10 cellular contexts compared by ENCODE assay signal in the genomic region with DNA sequence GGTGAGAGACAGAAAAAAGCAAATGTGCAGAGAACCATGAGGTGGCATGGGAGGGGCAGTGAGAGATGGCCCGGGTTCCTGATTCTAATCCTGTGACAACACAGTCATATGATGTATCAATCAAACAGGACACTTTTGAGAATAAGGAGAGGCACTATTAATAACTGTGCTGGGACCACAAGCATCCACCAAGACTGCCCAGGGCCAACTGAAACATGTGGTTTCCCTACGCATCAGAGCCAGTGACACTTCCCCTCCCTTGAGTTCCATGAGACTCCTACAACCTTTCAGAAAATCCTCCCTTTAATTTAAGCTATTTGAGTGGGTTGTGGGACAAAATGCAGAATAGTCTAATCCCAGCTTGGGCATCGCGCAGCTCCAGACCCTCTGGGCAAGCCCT. TPM values are rescaled to one million over a fixed set of nuclear protein-coding genes. Genes with fewer than 3 reads are reported as not detected.
DNase-seq lines count a peak whose midpoint lies in the region; ATAC-seq and TF ChIP-seq lines count a peak whose summit lies in the region.
"Had no signal": no experiment of that assay in that cellular context is flagged by ENCODE, and none has a peak within 500 bp of the region (broad histone marks: within the 10 kb centered on the region; RNA-seq: fewer than 3 reads in every experiment).

No MANE protein-coding gene starts in this region.

- H3K9me3 ChIP-seq in heart left ventricle: no peaks in the 10 kb centered on the region
- no peaks in the 10 kb centered on the region for H3K9me3 ChIP-seq in prostate gland

- peak; percentile 55 for DNase-seq in GM03348 (ENCODE audit: low spot score)
- DNase-seq in RPMI8226: peak; percentile 54
- DNase-seq in heart left ventricle: no peak
- DNase-seq in NCI-H1694 treated with DMSO at 0.1 percent for 48 hours (lab: John Stamatoyannopoulos, UW): no peak
- DNase-seq in prostate gland (ENCODE audit: low spot score): no peak
- DNase-seq: KG1, kidney glomerular epithelial cell, NCI-H774 had no signal

- H3K36me3 Mint-ChIP-seq in stimulated activated memory B cell treated with anti-CD40 and anti-IgM and Interleukin-4, amounts not matched to agents 10 μg/mL and 1 μg/mL and 100 μg/mL, for 72 hours: no peaks in the 10 kb centered on the region

- H3K4me1 Mint-ChIP-seq in stimulated activated memory B cell treated with anti-CD40 and anti-IgM and Interleukin-4, amounts not matched to agents 10 μg/mL and 1 μg/mL and 100 μg/mL, for 72 hours: peaks cover 61% of the 10 kb centered on the region

- ATAC-seq in heart left ventricle (peak in 3 of 4 donors; percentile 30 to 72 (median 70)), GM19035 (IDR thresholded peaks at IDR 0.05; ENCODE audit: unreplicated experiment) (no peak)
- ATAC-seq in stimulated activated memory B cell treated with anti-CD40 and anti-IgM and Interleukin-4, amounts not matched to agents 10 μg/mL and 1 μg/mL and 100 μg/mL, for 72 hours: no peak

- no peaks in the 10 kb centered on the region for H3K9me3 Mint-ChIP-seq in stimulated activated memory B cell treated with anti-CD40 and anti-IgM and Interleukin-4, amounts not matched to agents 10 μg/mL and 1 μg/mL and 100 μg/mL, for 72 hours

- H3K4me1 ChIP-seq in heart left ventricle (peaks cover 0 to 85% (median 41%) of the 10 kb centered on the region in 12 donors), prostate gland (replicated peaks) (no peaks in the 10 kb centered on the region)

- intact Hi-C loops in heart left ventricle (cut with DNase I) (no loop called here), prostate gland (cut with DNase I) (no loop called here)

- H3K27me3 ChIP-seq in heart left ventricle (no peaks in the 10 kb centered on the region), prostate gland (replicated peaks; ENCODE audit: insufficient read depth) (no peaks in the 10 kb centered on the region)

- H3K27ac ChIP-seq in heart left ventricle (peak overlapping the region in 5 of 12 donors; percentile 15 to 59 (median 45)), prostate gland (no peak overlapping the region)

- H3K36me3 ChIP-seq in heart left ventricle: peaks cover 0 to 12% (median 0%) of the 10 kb centered on the region in 9 donors
- no peaks in the 10 kb centered on the region for H3K36me3 ChIP-seq in prostate gland

- peak overlapping the region; percentile 78 for H3K27ac Mint-ChIP-seq in stimulated activated memory B cell treated with anti-CD40 and anti-IgM and Interleukin-4, amounts not matched to agents 10 μg/mL and 1 μg/mL and 100 μg/mL, for 72 hours

- 66 to 85% (median 69%) methylated on average over 4 of the region's 4 CpGs for WGBS in heart left ventricle, 4 donors
- WGBS in prostate gland: 96% methylated on average over 4 of the region's 4 CpGs

- no peak overlapping the region for H3K4me3 ChIP-seq in heart left ventricle
- H3K4me3 ChIP-seq in prostate gland: no peak overlapping the region

- TF ChIP-seq POLR2A in heart left ventricle (IDR thresholded peaks at IDR 0.05) (no peak), prostate gland (IDR thresholded peaks at IDR 0.05) (no peak)

- TF ChIP-seq CTCF in heart left ventricle (IDR thresholded peaks at IDR 0.05) (no peak), prostate gland (IDR thresholded peaks at IDR 0.05) (no peak)

- H3K27me3 Mint-ChIP-seq in stimulated activated memory B cell treated with anti-CD40 and anti-IgM and Interleukin-4, amounts not matched to agents 10 μg/mL and 1 μg/mL and 100 μg/mL, for 72 hours: no peaks in the 10 kb centered on the region

- no peak overlapping the region for H3K4me3 Mint-ChIP-seq in stimulated activated memory B cell treated with anti-CD40 and anti-IgM and Interleukin-4, amounts not matched to agents 10 μg/mL and 1 μg/mL and 100 μg/mL, for 72 hours

RNA-seq across cellular contexts. Expression of gene SH3BP5, which starts 17.4 kb away (rescaled TPM):
- total RNA-seq in heart left ventricle: 10 to 100 TPM in 5 of 9 donors, 1 to 10 TPM in 4; 4.9 to 28.6 (median 11.7) TPM
- polyA plus RNA-seq in heart left ventricle: 1 to 10 TPM; 5.2 to 8.7 TPM
- 10 to 100 TPM; 13.3 to 71.6 TPM for total RNA-seq in prostate gland

Comparison
In these comparisons a context has a peak if more than half of its experiments do, and no peak if none do; other contexts are left out.
1. DNase-seq: peak in GM03348 (single experiment) and RPMI8226 (single experiment); none in heart left ventricle (0 of 5), NCI-H1694 treated with DMSO at 0.1 percent for 48 hours (single experiment) and prostate gland (single experiment).
2. ATAC-seq: peak in heart left ventricle (3 of 4); none in stimulated activated memory B cell treated with anti-CD40 and anti-IgM and Interleukin-4, amounts not matched to agents 10 μg/mL and 1 μg/mL and 100 μg/mL, for 72 hours (single experiment) and GM19035 (single experiment).